Comparison of ENCODE assay signal across 19 cellular contexts in genomic region chr11:1323779-1324178, GRCh38. TPM values are rescaled to one million over a fixed set of nuclear protein-coding genes. Genes with fewer than 3 reads are reported as not detected.
DNase-seq lines count a peak whose midpoint lies in the region; ATAC-seq and FAIRE-seq lines count a peak whose summit lies in the region.
"Had no signal": no experiment of that assay in that cellular context is flagged by ENCODE, and none has a peak within 500 bp of the region (broad histone marks: within the 10 kb centered on the region; RNA-seq: fewer than 3 reads in every experiment).

No MANE protein-coding gene starts in this region.

- H3K27me3 ChIP-seq in small intestine (ENCODE audit: control insufficient read depth in 2 of 2, insufficient read depth in 2 of 2, low read length in 2 of 2), result no peaks in the 10 kb centered on the region

- H3K4me1 Mint-ChIP-seq in activated CD8-positive, alpha-beta memory T cell treated with anti-CD3 and anti-CD28 coated beads, Interleukin-2, amount 10 ng/mL, durations not matched to agents 7 days and 5 days, result no peaks in the 10 kb centered on the region

- H3K9me3 Mint-ChIP-seq in activated CD8-positive, alpha-beta memory T cell treated with anti-CD3 and anti-CD28 coated beads, Interleukin-2, amount 10 ng/mL, durations not matched to agents 7 days and 5 days (ENCODE audit: low read depth), result peaks cover 10% of the 10 kb centered on the region

- H3K36me3 Mint-ChIP-seq in activated CD8-positive, alpha-beta memory T cell treated with anti-CD3 and anti-CD28 coated beads, Interleukin-2, amount 10 ng/mL, durations not matched to agents 7 days and 5 days, result peaks cover 6% of the 10 kb centered on the region

- H3K9me3 ChIP-seq in small intestine (ENCODE audit: control insufficient read depth, low read depth), result no peaks in the 10 kb centered on the region

- H3K4me1 ChIP-seq in small intestine (ENCODE audit: control insufficient read depth in 2 of 2, insufficient read depth in 1 of 2, low read depth in 1 of 2, low read length in 1 of 2), result no peaks in the 10 kb centered on the region
- H3K4me1 ChIP-seq: psoas muscle had no signal

- no peak overlapping the region for H3K4me3 ChIP-seq in small intestine (ENCODE audit: low read depth in 1 of 2, low read length in 2 of 2)
- H3K4me3 ChIP-seq: psoas muscle had no signal

- H3K27ac Mint-ChIP-seq in activated CD8-positive, alpha-beta memory T cell treated with anti-CD3 and anti-CD28 coated beads, Interleukin-2, amount 10 ng/mL, durations not matched to agents 7 days and 5 days, result no peak overlapping the region

- CTCF ChIA-PET in activated CD8-positive, alpha-beta memory T cell treated with anti-CD3 and anti-CD28 coated beads, Interleukin-2, amount 10 ng/mL, durations not matched to agents 7 days and 5 days (lab: Charles Lee), result no interaction called here

- WGBS in small intestine, 3 donors, result 6 to 38% (median 9%) methylated on average over 3 of the region's 3 CpGs

- H3K27ac ChIP-seq in small intestine (ENCODE audit: low read depth in 1 of 2, low read length in 1 of 2), result peak overlapping the region in 1 of 2 donors; percentile 27
- H3K27ac ChIP-seq: psoas muscle had no signal

- H3K27me3 Mint-ChIP-seq in activated CD8-positive, alpha-beta memory T cell treated with anti-CD3 and anti-CD28 coated beads, Interleukin-2, amount 10 ng/mL, durations not matched to agents 7 days and 5 days, result peaks cover 44% of the 10 kb centered on the region

- ATAC-seq in activated CD8-positive, alpha-beta memory T cell treated with anti-CD3 and anti-CD28 coated beads, Interleukin-2, amount 10 ng/mL, durations not matched to agents 7 days and 5 days, result no peak
- ATAC-seq in HG02610 (IDR thresholded peaks at IDR 0.05; ENCODE audit: unreplicated experiment), result no peak
- ATAC-seq: psoas muscle had no signal

- no peaks in the 10 kb centered on the region for H3K36me3 ChIP-seq in small intestine (ENCODE audit: control insufficient read depth in 2 of 2, insufficient read depth in 2 of 2, low read length in 2 of 2)

- no peak overlapping the region for H3K4me3 Mint-ChIP-seq in activated CD8-positive, alpha-beta memory T cell treated with anti-CD3 and anti-CD28 coated beads, Interleukin-2, amount 10 ng/mL, durations not matched to agents 7 days and 5 days

- FAIRE-seq in small intestine (lab: Jason Lieb, UNC), result no peak
- FAIRE-seq: RCC 7860 had no signal

- peak; percentile 30 for DNase-seq in activated CD8-positive, alpha-beta memory T cell treated with anti-CD3 and anti-CD28 coated beads for 24 hours
- DNase-seq in activated CD8-positive, alpha-beta memory T cell treated with anti-CD3 and anti-CD28 coated beads, Interleukin-2, amount 10 ng/mL, durations not matched to agents 7 days and 5 days, result no peak
- DNase-seq in NCI-H146 treated with DMSO at 0.1 percent for 48 hours (lab: John Stamatoyannopoulos, UW; ENCODE audit: unreplicated experiment) (peak; percentile 4), SKM-1 treated with dmso at 0.1 percent for 144 hours (lab: John Stamatoyannopoulos, UW; ENCODE audit: unreplicated experiment) (peak; percentile 95), small intestine (peak; percentile 56), iPS-NIHi11 (ENCODE audit: low spot score) (no peak)
- no peak for DNase-seq in stimulated activated CD4-positive, alpha-beta T cell treated with anti-CD3 and anti-CD28 coated beads, Interleukin-15, amount 100 ng/mL, for 24 hours
- DNase-seq: activated CD4-positive, alpha-beta T cell treated with anti-CD3 and anti-CD28 coated beads for 4 hours; activated effector memory CD4-positive, alpha-beta T cell treated with anti-CD3 and anti-CD28 coated beads, Interleukin-2, amount 50 U/mL, for 16 hours; cerebellar nuclear complex; glutamatergic neuron; GOT3; KG1; mesenchymal stem cell; NCI-H1092 treated with DMSO at 0.1 percent for 48 hours; psoas muscle; substantia nigra had no signal

RNA-seq across cellular contexts. Expression of gene TOLLIP, which starts 14.3 kb away (rescaled TPM):
- 10 to 100 TPM; 33.3 to 35.8 TPM for total RNA-seq in activated CD8-positive, alpha-beta memory T cell treated with anti-CD3 and anti-CD28 coated beads, Interleukin-2, amount 10 ng/mL, durations not matched to agents 7 days and 5 days
- polyA plus RNA-seq in small intestine, result 10 to 100 TPM; 33.1 to 41.2 (median 40.8) TPM

Comparison
In these comparisons a context has a peak if more than half of its experiments do, and no peak if none do; other contexts are left out.
1. DNase-seq: peak in activated CD8-positive, alpha-beta memory T cell treated with anti-CD3 and anti-CD28 coated beads for 24 hours (single experiment), NCI-H146 treated with DMSO at 0.1 percent for 48 hours (single experiment), SKM-1 treated with dmso at 0.1 percent for 144 hours (single experiment) and small intestine (single experiment); none in activated CD8-positive, alpha-beta memory T cell treated with anti-CD3 and anti-CD28 coated beads, Interleukin-2, amount 10 ng/mL, durations not matched to agents 7 days and 5 days (single experiment), stimulated activated CD4-positive, alpha-beta T cell treated with anti-CD3 and anti-CD28 coated beads, Interleukin-15, amount 100 ng/mL, for 24 hours (single experiment) and iPS-NIHi11 (single experiment).